11 cellular contexts compared by ENCODE assay signal in genomic region chr2:191866195-191866594, GRCh38. TPM values are rescaled to one million over a fixed set of nuclear protein-coding genes. Genes with fewer than 3 reads are reported as not detected.
DNase-seq lines count a peak whose midpoint lies in the region; ATAC-seq and TF ChIP-seq lines count a peak whose summit lies in the region.
"Had no signal": no experiment of that assay in that cellular context is flagged by ENCODE, and none has a peak within 500 bp of the region (broad histone marks: within the 10 kb centered on the region; RNA-seq: fewer than 3 reads in every experiment).

No MANE protein-coding gene starts in this region.

- H2AFZ ChIP-seq in H9 (ENCODE audit: low read length) = no peak overlapping the region

- H3K14ac ChIP-seq in H9 (ENCODE audit: insufficient read depth, low read length) = no peak overlapping the region

- H3K4me1 ChIP-seq in H9 (ENCODE audit: insufficient read depth, low read length) (no peaks in the 10 kb centered on the region), right lobe of liver (peaks cover 0 to 15% (median 7%) of the 10 kb centered on the region in 4 donors), skeletal muscle satellite cell (ENCODE audit: control insufficient read depth, insufficient read depth, low read length) (peaks cover 50% of the 10 kb centered on the region), BE2C (peaks cover 11% of the 10 kb centered on the region)

- no peak for ATAC-seq in right lobe of liver

- no peak overlapping the region for H2BK120ac ChIP-seq in H9 (ENCODE audit: low read depth, low read length, poor library complexity, severe bottlenecking)

- H2BK20ac ChIP-seq in H9 (ENCODE audit: low read depth, low read length, poor library complexity, severe bottlenecking) = no peak overlapping the region

- H3K27ac Mint-ChIP-seq in H9 = no peak overlapping the region
- H3K27ac Mint-ChIP-seq in MCF 10A (ENCODE audit: low read depth, unreplicated experiment) = peak overlapping the region; percentile 85
- H3K27ac Mint-ChIP-seq: CD4-positive, alpha-beta memory T cell had no signal

- H3K27me3 ChIP-seq in H9 (ENCODE audit: insufficient read depth, low read length) (no peaks in the 10 kb centered on the region), right lobe of liver (no peaks in the 10 kb centered on the region), skeletal muscle satellite cell (ENCODE audit: control insufficient read depth, insufficient read depth, low read length) (no peaks in the 10 kb centered on the region), BE2C (no peaks in the 10 kb centered on the region)

- H4K5ac ChIP-seq in H9 (ENCODE audit: insufficient read length, low read depth, low read length) = no peak overlapping the region

- H4K20me1 ChIP-seq in H9 (ENCODE audit: control insufficient read depth, insufficient read depth, insufficient read length) = no peaks in the 10 kb centered on the region

- H3K4ac ChIP-seq in H9 (ENCODE audit: low read depth, low read length) = no peak overlapping the region

- no peak overlapping the region for H3K18ac ChIP-seq in H9 (ENCODE audit: insufficient read length, low read depth, low read length)

- H3K4me1 Mint-ChIP-seq in H9 (peaks cover 27 to 33% of the 10 kb centered on the region in 2 experiments), MCF 10A (ENCODE audit: insufficient read depth, unreplicated experiment) (peaks cover 72% of the 10 kb centered on the region)
- H3K4me1 Mint-ChIP-seq: CD4-positive, alpha-beta memory T cell had no signal

- H2BK5ac ChIP-seq in H9 (ENCODE audit: insufficient read length, low read length) = no peak overlapping the region

- no TSS peak for BruUV-seq in MCF 10A (replicated peaks; lab: Mats Ljungman, UMichigan)

- POLR2A ChIA-PET in MCF 10A (lab: Yijun Ruan, JAX) = interaction anchor here (0.7 to 10.7 kb wide), 9 partner anchors 9 to 118 kb away, joined by 3 to 110 read pairs (median 5); partner anchors contain the start of gene CAVIN2

- DNase-seq in H9 = no peak
- no peak for DNase-seq in MCF 10A (ENCODE audit: unreplicated experiment)
- no peak for DNase-seq in right lobe of liver
- DNase-seq in stimulated activated CD4-positive, alpha-beta T cell treated with anti-CD3 and anti-CD28 coated beads, Interleukin-4, amount 100 ng/mL, for 4 hours = no peak
- DNase-seq in NCI-H1436 treated with DMSO at 0.1 percent for 48 hours (lab: John Stamatoyannopoulos, UW) = no peak
- no peak for DNase-seq in NCI-H2196 treated with DMSO at 0.1 percent for 48 hours (lab: John Stamatoyannopoulos, UW; ENCODE audit: unreplicated experiment)
- no peak for DNase-seq in BE2C
- DNase-seq: CD4-positive, alpha-beta memory T cell; NCI-H2029; occipital lobe had no signal

- no peak overlapping the region for H2BK12ac ChIP-seq in H9 (ENCODE audit: insufficient read length, low read depth, low read length)

- H3K4me2 ChIP-seq in H9 (ENCODE audit: insufficient read depth, insufficient read length, low read length) (no peak overlapping the region), skeletal muscle satellite cell (ENCODE audit: low read length) (peak overlapping the region; percentile 65)

- H3K36me3 ChIP-seq in right lobe of liver = no peaks in the 10 kb centered on the region
- H3K36me3 ChIP-seq in skeletal muscle satellite cell (ENCODE audit: insufficient read depth, low read length) = no peaks in the 10 kb centered on the region
- H3K36me3 ChIP-seq in BE2C = no peaks in the 10 kb centered on the region

- H3K79me1 ChIP-seq in H9 (ENCODE audit: insufficient read depth, low read depth, low read length, poor library complexity, severe bottlenecking) = no peaks in the 10 kb centered on the region

- H3T11ph ChIP-seq in H9 (ENCODE audit: low read length) = no peak overlapping the region

- TF ChIP-seq POLR2A in right lobe of liver (IDR thresholded peaks at IDR 0.05) = no peak

- H3K36me3 Mint-ChIP-seq in H9 (ENCODE audit: insufficient read depth in 1 of 3, low read depth in 3 of 3) (no peaks in the 10 kb centered on the region), MCF 10A (ENCODE audit: insufficient read depth, unreplicated experiment) (no peaks in the 10 kb centered on the region)
- H3K36me3 Mint-ChIP-seq: CD4-positive, alpha-beta memory T cell had no signal

- H3K23ac ChIP-seq in H9 (ENCODE audit: insufficient read length, low read depth, low read length) = no peak overlapping the region

- H3K4me3 ChIP-seq in right lobe of liver (no peak overlapping the region), skeletal muscle satellite cell (ENCODE audit: low read length) (peak overlapping the region; percentile 6), BE2C (ENCODE audit: low read depth, low read length) (no peak overlapping the region)

- no peak overlapping the region for H2AK5ac ChIP-seq in H9 (ENCODE audit: insufficient read length, low read length)

- H3K23me2 ChIP-seq in H9 (ENCODE audit: insufficient read length, low read depth, low read length, poor library complexity, severe bottlenecking) = no peaks in the 10 kb centered on the region

- H3K9me3 Mint-ChIP-seq in H9 (no peaks in the 10 kb centered on the region), MCF 10A (ENCODE audit: unreplicated experiment) (no peaks in the 10 kb centered on the region)
- H3K9me3 Mint-ChIP-seq: CD4-positive, alpha-beta memory T cell had no signal

- TF ChIP-seq CTCF in H9 (conservative IDR thresholded peaks at IDR 0.05) (peak; percentile 46; the same call in 2 of the 3 replicates), MCF 10A (IDR thresholded peaks at IDR 0.05; ENCODE audit: unreplicated experiment) (no peak), right lobe of liver (IDR thresholded peaks at IDR 0.05) (no peak), BE2C (IDR thresholded peaks at IDR 0.05; ENCODE audit: low read depth, low read length) (no peak)

- no CpG with 5 or more reads among the region's 5 CpGs for WGBS in H9 (ENCODE audit: extremely low coverage, insufficient read length, low lambda C conversion rate)
- WGBS in right lobe of liver (ENCODE audit: insufficient coverage, low coverage, low lambda C conversion rate, missing lambda C conversion rate) = 80% methylated on average over 5 of the region's 5 CpGs

- H3K56ac ChIP-seq in H9 (ENCODE audit: insufficient read length, low read depth, low read length) = no peak overlapping the region

- H3K4me3 Mint-ChIP-seq in H9 (no peak overlapping the region), MCF 10A (ENCODE audit: unreplicated experiment) (no peak overlapping the region)
- H3K4me3 Mint-ChIP-seq: CD4-positive, alpha-beta memory T cell had no signal

- no peak overlapping the region for H2BK15ac ChIP-seq in H9 (ENCODE audit: low read depth, low read length)

- no peaks in the 10 kb centered on the region for H3K79me2 ChIP-seq in H9 (ENCODE audit: insufficient read depth, low read length)

- no peaks in the 10 kb centered on the region for H3K9me3 ChIP-seq in H9 (ENCODE audit: control insufficient read depth, low read depth, low read length)
- H3K9me3 ChIP-seq in right lobe of liver = no peaks in the 10 kb centered on the region
- no peaks in the 10 kb centered on the region for H3K9me3 ChIP-seq in skeletal muscle satellite cell (replicated peaks; ENCODE audit: low read length)
- H3K9me3 ChIP-seq in BE2C = no peaks in the 10 kb centered on the region

- no peak overlapping the region for H4K91ac ChIP-seq in H9 (ENCODE audit: insufficient read length, low read depth, low read length)

- intact Hi-C loops in MCF 10A (cut with micrococcal nuclease) = loop anchor here (5.0 kb wide), 1 partner anchor 309 kb away; no protein-coding TSS in a partner anchor
- intact Hi-C loops in right lobe of liver (cut with DNase I) = no loop called here

- no peak overlapping the region for H4K8ac ChIP-seq in H9 (replicated peaks; ENCODE audit: insufficient read length, low read depth, low read length)

- H3K9ac ChIP-seq in H9 (ENCODE audit: extremely low read depth, insufficient read length, low read length) (no peak overlapping the region), skeletal muscle satellite cell (ENCODE audit: low read depth, low read length) (peak overlapping the region; percentile 68)

- CTCF ChIA-PET in MCF 10A (lab: Yijun Ruan, JAX) = interaction anchor here (1.0 to 2.3 kb wide), 6 partner anchors 15 to 297 kb away, joined by 3 to 11 read pairs (median 3); partner anchors contain the start of gene CAVIN2

- H3K27ac ChIP-seq in H9 (ENCODE audit: insufficient read length, low read depth, low read length) (no peak overlapping the region), right lobe of liver (peak overlapping the region; percentile 36 to 67 (median 57))

- H3K27me3 Mint-ChIP-seq in H9 (ENCODE audit: low read depth) (no peaks in the 10 kb centered on the region), MCF 10A (ENCODE audit: insufficient read depth, unreplicated experiment) (no peaks in the 10 kb centered on the region)

RNA-seq across cellular contexts. Expression of gene CAVIN2, which starts 19.3 kb away (rescaled TPM):
- not detected in 2 replicates for total RNA-seq in H9 (2021)
- 14.7 and 16.4 TPM in 2 replicates for total RNA-seq in MCF 10A (2022)
- 10 to 100 TPM in 3 of 6 experiments, 1 to 10 TPM in 3; 6.8 to 17.5 (median 9.6) TPM for total RNA-seq in right lobe of liver
- total RNA-seq in skeletal muscle satellite cell (2012; rRNA removed) = 19.8 and 32.8 TPM in 2 replicates
- polyA plus RNA-seq in BE2C (2012; ENCODE audit: insufficient read depth, insufficient read length, low read depth) = 0.31 TPM
- total RNA-seq: CD4-positive, alpha-beta memory T cell had no signal
